Comparison of ENCODE assay signal across 15 cellular contexts in the genomic region with DNA sequence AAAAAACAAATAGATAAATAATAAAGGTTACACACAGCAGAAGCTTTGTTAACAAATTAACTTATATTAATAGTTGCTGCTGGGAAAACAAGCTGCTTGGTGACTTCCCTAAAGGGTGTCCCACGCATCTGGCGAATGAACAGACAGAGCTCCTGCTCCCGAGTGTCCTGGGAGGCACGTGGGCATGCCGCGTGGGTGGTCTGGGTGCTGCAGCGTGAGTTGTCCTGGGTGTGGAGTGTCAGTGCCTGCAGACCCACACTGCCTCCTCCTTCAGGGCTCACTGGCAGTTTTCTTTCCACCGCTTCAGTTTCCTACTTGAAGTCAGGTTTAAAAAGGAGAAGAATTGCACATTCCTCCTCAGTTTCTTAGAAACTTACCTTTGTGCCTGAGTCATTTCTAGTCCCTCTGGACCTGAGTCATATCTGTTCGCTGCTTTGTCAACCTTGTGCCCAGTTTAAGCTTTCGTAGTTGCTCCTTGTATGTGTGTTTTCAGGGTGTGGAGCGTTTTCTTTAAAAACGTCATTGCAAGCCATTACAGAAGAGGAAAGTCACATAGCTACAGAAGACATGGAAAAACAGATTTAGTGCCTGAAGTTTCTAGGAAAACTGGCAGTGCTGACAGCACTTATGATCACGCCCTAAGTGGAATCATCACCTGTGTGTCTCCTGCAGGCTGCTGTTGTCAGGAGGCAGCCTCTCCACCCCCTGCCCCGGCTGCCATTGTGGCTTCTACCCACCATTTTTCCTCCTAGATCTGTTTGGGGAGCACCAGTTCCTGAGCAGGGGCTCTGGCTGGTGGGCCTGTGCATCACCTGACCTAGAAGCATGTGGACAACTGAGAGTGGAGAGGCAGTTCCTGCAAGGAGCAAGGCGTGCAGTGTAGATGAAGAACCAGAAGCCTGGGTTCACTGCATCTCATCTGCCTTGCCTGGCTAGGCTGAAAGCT. TPM values are rescaled to one million over a fixed set of nuclear protein-coding genes. Genes with fewer than 3 reads are reported as not detected.
DNase-seq lines count a peak whose midpoint lies in the region; ATAC-seq and TF ChIP-seq lines count a peak whose summit lies in the region.
"Had no signal": no experiment of that assay in that cellular context is flagged by ENCODE, and none has a peak within 500 bp of the region (broad histone marks: within the 10 kb centered on the region; RNA-seq: fewer than 3 reads in every experiment).

No MANE protein-coding gene starts in this region.

- H3K36me3 ChIP-seq in spleen: peaks cover 0 to 99% (median 11%) of the 10 kb centered on the region in 6 donors

- peak; percentile 27 for DNase-seq in fibroblast of the aortic adventitia (ENCODE audit: low read depth)
- peak; percentile 25 for DNase-seq in spleen
- no peak for DNase-seq in SHP77 (lab: John Stamatoyannopoulos, UW)
- no peak for DNase-seq in GOT3 (lab: John Stamatoyannopoulos, UW)
- no peak for DNase-seq in NCI-H2029 treated with DMSO at 0.1 percent for 48 hours (lab: John Stamatoyannopoulos, UW)
- no peak for DNase-seq in RPMI8226
- DNase-seq: amniotic stem cell; DMS 273 treated with DMSO at 0.1 percent for 48 hours; H7; NCI-H1092; stimulated activated CD4-positive, alpha-beta T cell treated with anti-CD3 and anti-CD28 coated beads, Interleukin-2, amount 100 ng/mL, for 48 hours; T-helper 17 cell had no signal

- TF ChIP-seq POLR2A in spleen (IDR thresholded peaks at IDR 0.05): no peak

- H3K4me3 ChIP-seq in fibroblast of the aortic adventitia (ENCODE audit: low read depth, low read length): no peak overlapping the region
- H3K4me3 ChIP-seq in spleen: no peak overlapping the region
- H3K4me3 ChIP-seq: suprapubic skin had no signal

- intact Hi-C loops in spleen (cut with DNase I; ENCODE audit: low total_unique reads): no loop called here

- H3K27me3 ChIP-seq in spleen (replicated peaks in 1 of 7): no peaks in the 10 kb centered on the region
- H3K27me3 ChIP-seq: suprapubic skin had no signal

- no peaks in the 10 kb centered on the region for H3K9me3 ChIP-seq in spleen
- H3K9me3 ChIP-seq: suprapubic skin had no signal

- ATAC-seq in GM19043 (IDR thresholded peaks at IDR 0.05; ENCODE audit: low read depth, unreplicated experiment) (peak; percentile 55), HG03565 (IDR thresholded peaks at IDR 0.05; ENCODE audit: unreplicated experiment) (peak; percentile 61)
- ATAC-seq: T-helper 17 cell had no signal

- 74 to 90% (median 80%) methylated on average over 15 of the region's 15 CpGs for WGBS in spleen, 5 donors

- H3K27ac ChIP-seq in spleen: no peak overlapping the region
- H3K27ac ChIP-seq: suprapubic skin had no signal

- TF ChIP-seq CTCF in fibroblast of the aortic adventitia (IDR thresholded peaks at IDR 0.05; ENCODE audit: insufficient read depth, low read length): no peak
- TF ChIP-seq CTCF in spleen (IDR thresholded peaks at IDR 0.05 in 8 of 11, conservative IDR thresholded peaks at IDR 0.05 in 3 of 11): no peak

- H3K4me1 ChIP-seq in spleen: no peaks in the 10 kb centered on the region

RNA-seq across cellular contexts. Expression of gene IMPA2, which starts 24.5 kb away (rescaled TPM):
- total RNA-seq in fibroblast of the aortic adventitia (ENCODE audit: low replicate concordance) (6.9 and 14.1 TPM in 2 replicates), spleen (10 to 100 TPM; 16.6 to 60.7 (median 44.4) TPM)
- 10 to 100 TPM; 11.1 to 27.7 (median 16.4) TPM for polyA plus RNA-seq in spleen

Comparison
In these comparisons a context has a peak if more than half of its experiments do, and no peak if none do; other contexts are left out.
1. DNase-seq: peak in fibroblast of the aortic adventitia (single experiment) and spleen (single experiment); none in SHP77 (0 of 2), GOT3 (single experiment), NCI-H2029 treated with DMSO at 0.1 percent for 48 hours (single experiment) and RPMI8226 (single experiment).